In genomic region chr19:19159534-19159933, GRCh38 we compare ENCODE assay signal across 32 cellular contexts. TPM values are rescaled to one million over a fixed set of nuclear protein-coding genes. Genes with fewer than 3 reads are reported as not detected.
"Had no signal": no experiment of that assay in that cellular context is flagged by ENCODE, and none has a peak within 500 bp of the region (broad histone marks: within the 10 kb centered on the region; RNA-seq: fewer than 3 reads in every experiment).

No MANE protein-coding gene starts in this region.

- H3K36me3 ChIP-seq: cardiac muscle cell, colonic mucosa, thyroid gland, upper lobe of left lung had no signal

- DNase-seq: activated CD4-positive, alpha-beta memory T cell treated with anti-CD3 and anti-CD28 coated beads for 36 hours; activated CD4-positive, alpha-beta T cell treated with anti-CD3 and anti-CD28 coated beads, Interleukin-2, amount 10 ng/mL, durations not matched to agents 24 days and 14 days; activated CD4-positive, CD25-positive, alpha-beta regulatory T cell treated with anti-CD3 and anti-CD28 coated beads, Interleukin-2, amount 50 U/mL, for 72 hours; activated CD8-positive, alpha-beta memory T cell treated with anti-CD3 and anti-CD28 coated beads, Interleukin-2, amount 50 U/mL, for 4 hours; activated effector memory CD4-positive, alpha-beta T cell treated with anti-CD3 and anti-CD28 coated beads, Interleukin-2, amount 50 U/mL, for 16 hours; activated naive CD4-positive, alpha-beta T cell treated with anti-CD3 and anti-CD28 coated beads for 36 hours; activated naive CD8-positive, alpha-beta T cell treated with anti-CD3 and anti-CD28 coated beads for 36 hours; activated T-cell treated with anti-CD3 and anti-CD28 coated beads, Interleukin-2, amount 50 U/mL, for 1 hour; cerebellar nuclear complex; colonic mucosa; effector CD8-positive, alpha-beta T cell; esophagus squamous epithelium; foreskin melanocyte; heart right ventricle; naive thymus-derived CD8-positive, alpha-beta T cell; posterior cingulate gyrus; stimulated activated CD4-positive, alpha-beta T cell treated with anti-CD3 and anti-CD28 coated beads, Interleukin-12 subunit alpha, Interleukin-12 subunit beta, amount 100 ng/mL, for 4 hours; stimulated activated CD4-positive, alpha-beta T cell treated with anti-CD3 and anti-CD28 coated beads, Interleukin-4, amount 100 ng/mL, for 1 hour; stomach; thyroid gland; upper lobe of left lung had no signal

- ATAC-seq: heart right ventricle; naive thymus-derived CD8-positive, alpha-beta T cell; sciatic nerve had no signal

- H3K9me3 ChIP-seq: ascending aorta, colonic mucosa, esophagus squamous epithelium, stomach, thyroid gland, upper lobe of left lung, vagina had no signal

- H3K4me1 ChIP-seq: ascending aorta, colonic mucosa, esophagus squamous epithelium, heart right ventricle, stomach, thyroid gland, upper lobe of left lung, vagina had no signal

- H3K4me3 ChIP-seq: ascending aorta, cardiac muscle cell, colonic mucosa, esophagus squamous epithelium, heart right ventricle, skin epidermis, stomach, thyroid gland, upper lobe of left lung, vagina had no signal

- H3K27ac ChIP-seq: ascending aorta, cardiac muscle cell, colonic mucosa, epithelial cell of prostate, esophagus squamous epithelium, heart right ventricle, skin epidermis, stomach, thyroid gland, upper lobe of left lung, vagina, VCaP had no signal

- FAIRE-seq: endometrium, TTC549 had no signal

- H3K27me3 ChIP-seq: ascending aorta, cardiac muscle cell, colonic mucosa, esophagus squamous epithelium, stomach, thyroid gland, upper lobe of left lung, vagina had no signal

RNA-seq across cellular contexts. Expression of gene MEF2B, which starts 10.5 kb away (rescaled TPM):
- total RNA-seq: ascending aorta, cardiac muscle cell, dermis microvascular lymphatic vessel endothelial cell, glomerular endothelial cell, vagina had no signal
